In genomic region chr9:32550609-32551490, GRCh38 we compare ENCODE assay signal across 8 cellular contexts. TPM values are rescaled to one million over a fixed set of nuclear protein-coding genes. Genes with fewer than 3 reads are reported as not detected.
DNase-seq lines count a peak whose midpoint lies in the region; ATAC-seq, FAIRE-seq and TF ChIP-seq lines count a peak whose summit lies in the region.

No MANE protein-coding gene starts in this region.

- peak overlapping the region; percentile 88 for H3K4me3 ChIP-seq in BE2C (ENCODE audit: low read depth, low read length)

- H3K27ac ChIP-seq in cingulate gyrus (ENCODE audit: low read depth, low read length) (peak overlapping the region; percentile 97), layer of hippocampus (ENCODE audit: low read depth, low read length) (peak overlapping the region; percentile 98)

- peak; percentile 81 for FAIRE-seq in GM19239 (lab: Jason Lieb, UNC)

- no peaks in the 10 kb centered on the region for H3K36me3 ChIP-seq in BE2C

- no peak for TF ChIP-seq CTCF in BE2C (IDR thresholded peaks at IDR 0.05; ENCODE audit: low read depth, low read length)

- peak; percentile 98 for DNase-seq in BE2C
- peak; percentile 91 for DNase-seq in GM19239 (ENCODE audit: insufficient read length, low spot score)
- DNase-seq in NCI-H510A treated with DMSO at 0.1 percent for 48 hours (lab: John Stamatoyannopoulos, UW): peak; percentile 71
- DNase-seq in activated CD4-positive, alpha-beta T cell treated with anti-CD3 and anti-CD28 coated beads for 4 hours: peak; percentile 93 to 95
- DNase-seq in stimulated activated CD4-positive, alpha-beta T cell treated with anti-CD3 and anti-CD28 coated beads, Interleukin-1b, Interleukin-23, amount 100 ng/mL, for 4 hours (ENCODE audit: low read depth in 2 of 2): peak; percentile 88 to 90

- H3K4me1 ChIP-seq in BE2C: no peaks in the 10 kb centered on the region

- H3K27me3 ChIP-seq in BE2C: no peaks in the 10 kb centered on the region
- H3K27me3 ChIP-seq in layer of hippocampus (ENCODE audit: control insufficient read depth, insufficient read depth, low read length): no peaks in the 10 kb centered on the region

- peak; percentile 58 for ATAC-seq in HG03442 (IDR thresholded peaks at IDR 0.05; ENCODE audit: unreplicated experiment)

- H3K9me3 ChIP-seq in BE2C: no peaks in the 10 kb centered on the region

RNA-seq across cellular contexts. Expression of gene SMIM27, which starts 1.3 kb away (rescaled TPM):
- 7.8 TPM for polyA plus RNA-seq in BE2C (2012; ENCODE audit: insufficient read depth, insufficient read length, low read depth)

RNA-seq across cellular contexts. Expression of gene TOPORS, which starts 1.5 kb away (rescaled TPM):
- 5.2 TPM for polyA plus RNA-seq in BE2C (2012; ENCODE audit: insufficient read depth, insufficient read length, low read depth)

RNA-seq across cellular contexts. Expression of gene NDUFB6, which starts 22.1 kb away (rescaled TPM):
- polyA plus RNA-seq in BE2C (2012; ENCODE audit: insufficient read depth, insufficient read length, low read depth): 72.5 TPM

RNA-seq across cellular contexts. Expression of gene RIGI, which starts 24.9 kb away (rescaled TPM):
- 0.74 TPM for polyA plus RNA-seq in BE2C (2012; ENCODE audit: insufficient read depth, insufficient read length, low read depth)

Comparison
In these comparisons a context has a peak if more than half of its experiments do, and no peak if none do; other contexts are left out.
1. Peak in every context shown above with its lines: DNase-seq, ATAC-seq, H3K4me3 ChIP-seq and H3K27ac ChIP-seq.